ENCODE assay signal across 7 cellular contexts in the genomic region with DNA sequence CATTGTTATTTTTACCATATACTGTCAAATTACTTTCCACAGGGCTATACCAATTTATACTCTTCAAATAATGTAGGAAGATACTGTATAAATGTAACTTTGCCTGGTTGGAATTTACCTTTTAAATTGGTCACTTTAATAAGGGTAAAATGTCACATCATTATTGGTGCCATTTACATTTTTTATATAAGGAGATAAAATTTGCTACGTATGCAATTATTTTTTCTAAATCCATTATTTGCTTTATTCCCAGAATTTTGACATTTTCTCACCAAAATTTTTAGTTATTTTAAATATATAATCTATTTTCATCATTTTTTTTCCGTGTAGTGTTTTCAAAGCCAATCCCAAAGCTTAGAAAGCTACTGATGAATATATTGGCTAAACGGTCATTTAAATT.
"Had no signal": no experiment of that assay in that cellular context is flagged by ENCODE, and none has a peak within 500 bp of the region (broad histone marks: within the 10 kb centered on the region; RNA-seq: fewer than 3 reads in every experiment).

No MANE protein-coding gene starts in this region.

- ATAC-seq: GM23338 had no signal

- DNase-seq: H9, HCEC 1CT, KG1 had no signal

- H3K27ac ChIP-seq: HL-60 had no signal

- H3K4me3 ChIP-seq: GM23338 had no signal

- H2AFZ ChIP-seq: GM23338 had no signal

- H3K4me2 ChIP-seq: GM23338 had no signal

- FAIRE-seq: H1, H54 had no signal
